15 cellular contexts compared by ENCODE assay signal in genomic region chr13:97387487-97388353, GRCh38. TPM values are rescaled to one million over a fixed set of nuclear protein-coding genes. Genes with fewer than 3 reads are reported as not detected.
A peak's percentile ranks its signal among the peaks of the same experiment; 100 is the strongest.
DNase-seq lines count a peak whose midpoint lies in the region; ATAC-seq and TF ChIP-seq lines count a peak whose summit lies in the region.
"Had no signal": no experiment of that assay in that cellular context is flagged by ENCODE, and none has a peak within 500 bp of the region (broad histone marks: within the 10 kb centered on the region; RNA-seq: fewer than 3 reads in every experiment).

No MANE protein-coding gene starts in this region.

- H3K4me3 Mint-ChIP-seq in activated naive CD8-positive, alpha-beta T cell treated with anti-CD3 and anti-CD28 coated beads for 36 hours, result no peak overlapping the region
- H3K4me3 Mint-ChIP-seq in memory B cell (no peak overlapping the region), GM23338 (no peak overlapping the region)
- H3K4me3 Mint-ChIP-seq: activated T-helper 1 cell treated with anti-CD3 and anti-CD28 coated beads, Interleukin-12 subunit alpha, Interleukin-12 subunit beta, Interleukin-2, Interleukin-4 antibody, amounts not matched to agents 30 ng/mL and 10 ng/mL and 1 ng/mL, durations not matched to agents 14 hours and 24 hours and 36 hours; T-cell had no signal

- no peak overlapping the region for H3K9ac ChIP-seq in Loucy (ENCODE audit: low read depth, low read length, poor library complexity, severe bottlenecking)
- H3K9ac ChIP-seq: parathyroid adenoma had no signal

- H3K27me3 ChIP-seq in Loucy (ENCODE audit: insufficient read depth, low read length, poor library complexity, severe bottlenecking) (no peaks in the 10 kb centered on the region), thymus (ENCODE audit: control insufficient read depth, insufficient read depth) (no peaks in the 10 kb centered on the region), GM23338 (ENCODE audit: insufficient read depth) (no peaks in the 10 kb centered on the region)

- no peak overlapping the region for H2AFZ ChIP-seq in Loucy (ENCODE audit: low read length)
- H2AFZ ChIP-seq in GM23338, result no peak overlapping the region
- H2AFZ ChIP-seq: parathyroid adenoma had no signal

- H3K4me1 ChIP-seq in Loucy (ENCODE audit: insufficient read depth, low read length, poor library complexity, severe bottlenecking) (peaks cover 18% of the 10 kb centered on the region), thymus (ENCODE audit: control insufficient read depth, insufficient read depth, low read length) (peaks cover 8% of the 10 kb centered on the region), GM23338 (ENCODE audit: insufficient read depth) (peaks cover 4% of the 10 kb centered on the region; the same call in 1 of the 2 replicates)
- H3K4me1 ChIP-seq: parathyroid adenoma had no signal

- H3K9me3 Mint-ChIP-seq in activated naive CD8-positive, alpha-beta T cell treated with anti-CD3 and anti-CD28 coated beads for 36 hours, result no peaks in the 10 kb centered on the region
- no peaks in the 10 kb centered on the region for H3K9me3 Mint-ChIP-seq in memory B cell
- H3K9me3 Mint-ChIP-seq in GM23338, result no peaks in the 10 kb centered on the region; the same call in 2 of the 3 replicates
- H3K9me3 Mint-ChIP-seq: activated T-helper 1 cell treated with anti-CD3 and anti-CD28 coated beads, Interleukin-12 subunit alpha, Interleukin-12 subunit beta, Interleukin-2, Interleukin-4 antibody, amounts not matched to agents 30 ng/mL and 10 ng/mL and 1 ng/mL, durations not matched to agents 14 hours and 24 hours and 36 hours; T-cell had no signal

- H3K27ac ChIP-seq in thymus (ENCODE audit: low read depth), result peak overlapping the region; percentile 38
- no peak overlapping the region for H3K27ac ChIP-seq in GM23338 (ENCODE audit: low read depth)
- H3K27ac ChIP-seq: parathyroid adenoma had no signal

- H3K27ac Mint-ChIP-seq in activated naive CD8-positive, alpha-beta T cell treated with anti-CD3 and anti-CD28 coated beads for 36 hours, result peak overlapping the region; percentile 64
- H3K27ac Mint-ChIP-seq in memory B cell (peak overlapping the region; percentile 32), GM23338 (no peak overlapping the region)
- H3K27ac Mint-ChIP-seq: activated T-helper 1 cell treated with anti-CD3 and anti-CD28 coated beads, Interleukin-12 subunit alpha, Interleukin-12 subunit beta, Interleukin-2, Interleukin-4 antibody, amounts not matched to agents 30 ng/mL and 10 ng/mL and 1 ng/mL, durations not matched to agents 14 hours and 24 hours and 36 hours; T-cell had no signal

- WGBS in thymus, result 82% methylated on average over 6 of the region's 6 CpGs

- peaks cover 25% of the 10 kb centered on the region for H3K4me1 Mint-ChIP-seq in activated naive CD8-positive, alpha-beta T cell treated with anti-CD3 and anti-CD28 coated beads for 36 hours
- H3K4me1 Mint-ChIP-seq in memory B cell (peaks cover 16% of the 10 kb centered on the region), GM23338 (no peaks in the 10 kb centered on the region)

- no peak for DNase-seq in activated naive CD8-positive, alpha-beta T cell treated with anti-CD3 and anti-CD28 coated beads for 36 hours
- DNase-seq in memory B cell (ENCODE audit: low spot score in 2 of 2) (no peak), iPS-NIHi11 (ENCODE audit: low spot score) (no peak), GM23338 (ENCODE audit: low spot score) (no peak), SHP77 treated with DMSO at 0.1 percent for 48 hours (lab: John Stamatoyannopoulos, UW) (no peak), NCI-H69 (lab: John Stamatoyannopoulos, UW) (no peak)
- DNase-seq: glutamatergic neuron; NCI-H1436; stimulated activated CD4-positive, alpha-beta T cell treated with anti-CD3 and anti-CD28 coated beads, Interleukin-2, amount 100 ng/mL, for 48 hours had no signal

- H3F3A ChIP-seq in Loucy (ENCODE audit: low read depth) (no peaks in the 10 kb centered on the region), GM23338 (replicated peaks; ENCODE audit: low read depth) (no peaks in the 10 kb centered on the region)

- TF ChIP-seq CTCF in Loucy (conservative IDR thresholded peaks at IDR 0.05; ENCODE audit: low read length), result no peak
- no peak for TF ChIP-seq CTCF in GM23338 (conservative IDR thresholded peaks at IDR 0.05; ENCODE audit: low read depth in 2 of 2)

- H3K9me3 ChIP-seq in Loucy (ENCODE audit: insufficient read depth, low read depth, low read length) (no peaks in the 10 kb centered on the region), thymus (ENCODE audit: control insufficient read depth) (no peaks in the 10 kb centered on the region)

- H3K36me3 ChIP-seq in Loucy (ENCODE audit: insufficient read depth, low read length) (no peaks in the 10 kb centered on the region), thymus (ENCODE audit: control insufficient read depth, insufficient read depth) (peaks cover 6% of the 10 kb centered on the region), GM23338 (ENCODE audit: insufficient read depth) (no peaks in the 10 kb centered on the region)

- H3K27me3 Mint-ChIP-seq in activated naive CD8-positive, alpha-beta T cell treated with anti-CD3 and anti-CD28 coated beads for 36 hours, result no peaks in the 10 kb centered on the region
- H3K27me3 Mint-ChIP-seq in memory B cell (no peaks in the 10 kb centered on the region), GM23338 (ENCODE audit: insufficient read depth, low read depth, poor library complexity) (no peaks in the 10 kb centered on the region)
- H3K27me3 Mint-ChIP-seq: T-cell had no signal

- no peaks in the 10 kb centered on the region for H3K9me2 ChIP-seq in Loucy (replicated peaks; ENCODE audit: low read depth, low read length)
- H3K9me2 ChIP-seq in GM23338 (ENCODE audit: insufficient read depth), result peaks cover 7% of the 10 kb centered on the region

- H4K20me1 ChIP-seq in Loucy (ENCODE audit: insufficient read depth, low read length, poor library complexity, severe bottlenecking) (no peaks in the 10 kb centered on the region), GM23338 (replicated peaks; ENCODE audit: insufficient read depth) (no peaks in the 10 kb centered on the region)

- peaks cover 14% of the 10 kb centered on the region for H3K36me3 Mint-ChIP-seq in activated naive CD8-positive, alpha-beta T cell treated with anti-CD3 and anti-CD28 coated beads for 36 hours
- peaks cover 16% of the 10 kb centered on the region for H3K36me3 Mint-ChIP-seq in memory B cell
- H3K36me3 Mint-ChIP-seq in GM23338 (ENCODE audit: low read depth), result no peaks in the 10 kb centered on the region

- H3K79me2 ChIP-seq in Loucy (ENCODE audit: insufficient read depth, low read length), result no peaks in the 10 kb centered on the region
- no peaks in the 10 kb centered on the region for H3K79me2 ChIP-seq in GM23338 (replicated peaks; ENCODE audit: insufficient read depth)
- H3K79me2 ChIP-seq: parathyroid adenoma had no signal

- H3K4me3 ChIP-seq in Loucy (ENCODE audit: low read length, poor library complexity, severe bottlenecking) (no peak overlapping the region), thymus (ENCODE audit: low read length) (no peak overlapping the region), GM23338 (no peak overlapping the region)
- H3K4me3 ChIP-seq: lung had no signal

- peak overlapping the region; percentile 23 for H3K4me2 ChIP-seq in Loucy (ENCODE audit: low read depth, low read length, poor library complexity, severe bottlenecking)
- H3K4me2 ChIP-seq in GM23338, result no peak overlapping the region

- ATAC-seq in memory B cell (ENCODE audit: low read depth) (no peak), GM23338 (no peak)

TF ChIP-seq in GM23338, 12 proteins besides CTCF, POLR2A, EP300 and RAD21:
- TF ChIP-seq EZH2phosphoT487 (IDR thresholded peaks at IDR 0.05; ENCODE audit: unreplicated experiment), result no peak
TF ChIP-seq in GM23338: peak in this region for 0.

RNA-seq across cellular contexts. Expression of gene RAP2A, which starts 46.2 kb away (rescaled TPM):
- 10 to 100 TPM; 16.2 to 18.6 TPM for total RNA-seq in activated naive CD8-positive, alpha-beta T cell treated with anti-CD3 and anti-CD28 coated beads for 36 hours
- 14.6 TPM for polyA plus RNA-seq in thymus
- total RNA-seq in GM23338 (2014; rRNA removed; shearing (Covaris generic)), result 35.3 and 36.4 TPM in 2 replicates
- 10.4 and 11.3 TPM in 2 replicates for polyA plus RNA-seq in GM23338 (2016; fragmentation: Nextera tagmentation; extraction: Ambion mirVana)
